17 cellular contexts compared by ENCODE assay signal in the genomic region with DNA sequence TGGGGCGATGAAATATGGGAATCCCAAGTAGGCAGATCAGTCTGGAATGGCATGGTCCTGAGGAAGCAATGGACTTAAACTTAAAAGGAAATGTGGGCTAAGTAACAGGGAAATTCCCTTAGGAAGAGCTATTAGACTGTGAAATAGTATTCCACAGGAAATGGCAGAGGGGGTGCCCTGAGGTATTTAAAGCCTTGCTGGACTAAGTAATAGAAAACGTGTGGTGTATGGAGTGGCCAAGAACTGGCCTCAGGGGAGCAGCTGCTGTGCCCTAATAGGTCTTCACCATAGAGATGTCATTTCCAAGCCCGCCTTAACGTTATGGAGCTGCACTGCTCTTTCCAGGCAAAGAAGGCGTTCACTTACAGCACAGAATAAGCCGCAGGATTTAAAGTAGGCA.
"Had no signal": no experiment of that assay in that cellular context is flagged by ENCODE, and none has a peak within 500 bp of the region (broad histone marks: within the 10 kb centered on the region; RNA-seq: fewer than 3 reads in every experiment).

No MANE protein-coding gene starts in this region.

- H3K36me3 ChIP-seq: esophagus muscularis mucosa, thyroid gland, uterus had no signal

- H3K27ac ChIP-seq: dorsolateral prefrontal cortex, esophagus muscularis mucosa, parathyroid adenoma, thyroid gland, uterus had no signal

- FAIRE-seq: endometrium, kidney, small intestine had no signal

- H3K4me3 Mint-ChIP-seq: activated naive CD4-positive, alpha-beta T cell treated with anti-CD3 and anti-CD28 coated beads, Interleukin-2, amount 50 U/mL, for 24 hours; activated T-cell treated with anti-CD3 and anti-CD28 coated beads, Interleukin-2, amount 50 U/mL, for 24 hours; T-helper 1 cell treated with Interleukin-12 subunit alpha and Interleukin-12 subunit beta and Interleukin-4 antibody, amounts not matched to agents 30 μg/mL and 1 μg/mL, for 36 hours had no signal

- H3K9me3 Mint-ChIP-seq: activated naive CD4-positive, alpha-beta T cell treated with anti-CD3 and anti-CD28 coated beads, Interleukin-2, amount 50 U/mL, for 24 hours; activated T-cell treated with anti-CD3 and anti-CD28 coated beads, Interleukin-2, amount 50 U/mL, for 24 hours; T-helper 1 cell treated with Interleukin-12 subunit alpha and Interleukin-12 subunit beta and Interleukin-4 antibody, amounts not matched to agents 30 μg/mL and 1 μg/mL, for 36 hours had no signal

- H3K4me1 ChIP-seq: uterus had no signal

- DNase-seq: activated CD4-positive, alpha-beta T cell treated with anti-CD3 and anti-CD28 coated beads, Interleukin-2, amount 50 U/mL, for 1 hour; activated CD4-positive, CD25-positive, alpha-beta regulatory T cell; activated effector memory CD4-positive, alpha-beta T cell treated with Interleukin-2 at 50 U/mL for 16 hours; activated T-cell treated with anti-CD3 and anti-CD28 coated beads, Interleukin-2, amount 50 U/mL, for 24 hours; cerebellar nuclear complex; dorsolateral prefrontal cortex; foreskin melanocyte; kidney; retina; small intestine; thyroid gland; uterus had no signal

- H3K9ac ChIP-seq: parathyroid adenoma had no signal

- H3K27ac Mint-ChIP-seq: activated naive CD4-positive, alpha-beta T cell treated with anti-CD3 and anti-CD28 coated beads, Interleukin-2, amount 50 U/mL, for 24 hours; activated T-cell treated with anti-CD3 and anti-CD28 coated beads, Interleukin-2, amount 50 U/mL, for 24 hours; T-helper 1 cell treated with Interleukin-12 subunit alpha and Interleukin-12 subunit beta and Interleukin-4 antibody, amounts not matched to agents 30 μg/mL and 1 μg/mL, for 36 hours had no signal

- H3K27me3 ChIP-seq: dorsolateral prefrontal cortex, esophagus muscularis mucosa, thyroid gland, uterus had no signal

- H3K9me3 ChIP-seq: esophagus muscularis mucosa, thyroid gland, uterus had no signal

- H3K36me3 Mint-ChIP-seq: activated naive CD4-positive, alpha-beta T cell treated with anti-CD3 and anti-CD28 coated beads, Interleukin-2, amount 50 U/mL, for 24 hours had no signal

- H3K79me2 ChIP-seq: parathyroid adenoma had no signal

- H2AFZ ChIP-seq: parathyroid adenoma had no signal

- H3K4me1 Mint-ChIP-seq: activated naive CD4-positive, alpha-beta T cell treated with anti-CD3 and anti-CD28 coated beads, Interleukin-2, amount 50 U/mL, for 24 hours had no signal

- H3K4me3 ChIP-seq: dorsolateral prefrontal cortex, esophagus muscularis mucosa, thyroid gland, uterus had no signal
